Comparison of ENCODE assay signal across 6 cellular contexts in genomic region chr16:72725643-72726042, GRCh38.
"Had no signal": no experiment of that assay in that cellular context is flagged by ENCODE, and none has a peak within 500 bp of the region (broad histone marks: within the 10 kb centered on the region; RNA-seq: fewer than 3 reads in every experiment).

No MANE protein-coding gene starts in this region.

- DNase-seq: IMR-90, KBM-7, KG1 had no signal

- H3K4me3 ChIP-seq: K562 had no signal

- H3K27ac ChIP-seq: HL-60 had no signal

- ATAC-seq: HepG2, K562 had no signal
